ENCODE assay signal across 8 cellular contexts in the genomic region with DNA sequence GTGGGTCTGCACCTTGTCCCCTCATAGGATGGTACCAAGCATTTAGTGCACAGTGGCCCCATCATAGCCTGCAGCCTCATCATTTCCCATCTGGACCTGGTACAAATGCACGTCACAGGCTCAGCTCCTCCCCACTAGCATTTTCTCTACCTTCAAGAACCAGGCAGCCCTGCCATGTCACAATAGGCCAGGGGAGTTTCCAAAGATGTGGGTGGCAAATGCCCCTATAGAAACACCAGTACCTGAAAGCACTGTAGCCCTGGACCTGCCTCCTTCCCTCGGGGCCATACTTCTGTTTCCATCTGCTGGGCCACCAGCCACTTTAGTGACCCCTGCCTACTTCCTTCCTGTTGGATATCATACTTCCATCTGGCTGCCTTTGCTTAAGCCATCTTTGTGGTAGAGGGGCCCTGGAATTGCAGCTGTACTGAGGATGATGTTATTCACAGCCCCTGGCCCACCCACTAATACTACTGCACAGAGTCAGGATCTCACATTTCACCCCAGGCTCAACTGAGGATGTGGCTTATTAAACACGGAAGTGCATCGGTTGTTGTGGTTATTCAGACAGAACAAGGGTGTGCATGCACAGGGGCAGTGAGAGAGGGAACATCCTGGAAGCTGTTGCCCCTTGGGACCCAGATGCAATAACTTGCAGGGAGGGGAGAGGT. TPM values are rescaled to one million over a fixed set of nuclear protein-coding genes. Genes with fewer than 3 reads are reported as not detected.
DNase-seq lines count a peak whose midpoint lies in the region; ATAC-seq and TF ChIP-seq lines count a peak whose summit lies in the region.

No MANE protein-coding gene starts in this region.

- no peaks in the 10 kb centered on the region for H3K36me3 ChIP-seq in CD8-positive, alpha-beta T cell (ENCODE audit: insufficient read depth, low read length)
- H3K36me3 ChIP-seq in neutrophil = peaks cover 7% of the 10 kb centered on the region
- H3K36me3 ChIP-seq in MG63 = peaks cover 6% of the 10 kb centered on the region
- peaks cover 33% of the 10 kb centered on the region for H3K36me3 ChIP-seq in WERI-Rb-1

- DNase-seq in CD8-positive, alpha-beta T cell = peak; percentile 32 to 81 (median 52)
- peak; percentile 6 for DNase-seq in OCI-M2 (lab: John Stamatoyannopoulos, UW; ENCODE audit: unreplicated experiment)
- DNase-seq in activated effector memory CD4-positive, alpha-beta T cell treated with anti-CD3 and anti-CD28 coated beads, Interleukin-2, amount 50 U/mL, for 16 hours = peak; percentile 89
- DNase-seq in MG63 = no peak
- no peak for DNase-seq in WERI-Rb-1

- H3K36me3 Mint-ChIP-seq in CD8-positive, alpha-beta T cell = peaks cover 41% of the 10 kb centered on the region

- no peaks in the 10 kb centered on the region for H3K9me3 ChIP-seq in CD8-positive, alpha-beta T cell (ENCODE audit: low read length)
- no peaks in the 10 kb centered on the region for H3K9me3 ChIP-seq in neutrophil
- H3K9me3 ChIP-seq in MG63 = no peaks in the 10 kb centered on the region
- no peaks in the 10 kb centered on the region for H3K9me3 ChIP-seq in WERI-Rb-1 (ENCODE audit: severe bottlenecking)

- POLR2A ChIA-PET in CD8-positive, alpha-beta T cell (lab: Charles Lee) = interaction anchor here (0.8 to 3.4 kb wide), 4 partner anchors 13 to 76 kb away, joined by 3 to 24 read pairs (median 8); a partner anchor contains a TSS

- intact Hi-C loops in CD8-positive, alpha-beta T cell (cut with DNase I, micrococcal nuclease) = loop anchor here (1.0 to 10.0 kb wide), 2 partner anchors 33 to 879 kb away; a partner anchor contains a TSS

- CTCF ChIA-PET in CD8-positive, alpha-beta T cell (lab: Charles Lee) = interaction anchor here (0.8 to 5.2 kb wide), 7 partner anchors 10 to 55 kb away, joined by 3 to 47 read pairs (median 7); a partner anchor contains a TSS

- ATAC-seq in CD8-positive, alpha-beta T cell = peak; percentile 35
- ATAC-seq in HG03045 (IDR thresholded peaks at IDR 0.05; ENCODE audit: unreplicated experiment) = no peak
- no peak for ATAC-seq in GM18858 (IDR thresholded peaks at IDR 0.05; ENCODE audit: unreplicated experiment)

- H3K9me3 Mint-ChIP-seq in CD8-positive, alpha-beta T cell = no peaks in the 10 kb centered on the region

- no peaks in the 10 kb centered on the region for H3K27me3 Mint-ChIP-seq in CD8-positive, alpha-beta T cell (ENCODE audit: low read depth)

- H3K27me3 ChIP-seq in CD8-positive, alpha-beta T cell (ENCODE audit: insufficient read depth, low read length) = no peaks in the 10 kb centered on the region
- H3K27me3 ChIP-seq in neutrophil (no peaks in the 10 kb centered on the region), MG63 (no peaks in the 10 kb centered on the region), WERI-Rb-1 (ENCODE audit: insufficient read depth, low read depth, severe bottlenecking) (no peaks in the 10 kb centered on the region)

- peak overlapping the region; percentile 98 for H3K27ac Mint-ChIP-seq in CD8-positive, alpha-beta T cell

- H3K4me1 Mint-ChIP-seq in CD8-positive, alpha-beta T cell (ENCODE audit: low read depth) = peaks cover 53% of the 10 kb centered on the region

- TF ChIP-seq CTCF in CD8-positive, alpha-beta T cell (IDR thresholded peaks at IDR 0.05) = no peak
- TF ChIP-seq CTCF in neutrophil (IDR thresholded peaks at IDR 0.05) (no peak), WERI-Rb-1 (IDR thresholded peaks at IDR 0.05; ENCODE audit: low read depth, low read length) (no peak)

- H3K4me1 ChIP-seq in CD8-positive, alpha-beta T cell (ENCODE audit: insufficient read depth, low read length) = peaks cover 64% of the 10 kb centered on the region
- peaks cover 54 to 55% of the 10 kb centered on the region in 2 experiments for H3K4me1 ChIP-seq in neutrophil (ENCODE audit: control insufficient read depth in 1 of 2, insufficient read depth in 1 of 2, low read depth in 1 of 2, low read length in 1 of 2)

- peak overlapping the region; percentile 74 for H3K4me3 Mint-ChIP-seq in CD8-positive, alpha-beta T cell

- H3K27ac ChIP-seq in CD8-positive, alpha-beta T cell (ENCODE audit: low read depth, low read length) = peak overlapping the region; percentile 66
- peak overlapping the region; percentile 99 for H3K27ac ChIP-seq in neutrophil
- no peak overlapping the region for H3K27ac ChIP-seq in WERI-Rb-1

- peak overlapping the region; percentile 26 for H3K4me3 ChIP-seq in CD8-positive, alpha-beta T cell (ENCODE audit: low read depth, low read length)
- H3K4me3 ChIP-seq in neutrophil (ENCODE audit: low read depth in 1 of 2, low read length in 1 of 2) (peak overlapping the region; percentile 27 to 47), MG63 (no peak overlapping the region), WERI-Rb-1 (ENCODE audit: low read depth, low read length) (no peak overlapping the region)

RNA-seq across cellular contexts. Expression of a gene that starts 3.8 kb away (rescaled TPM):
- total RNA-seq in CD8-positive, alpha-beta T cell = 10 to 100 TPM; 19.8 to 21.1 TPM
- 22.3 and 22.6 TPM in 2 replicates for total RNA-seq in MG63 (2014; rRNA removed; shearing (Covaris generic); ENCODE audit: low replicate concordance)

RNA-seq across cellular contexts. Expression of a gene that starts 4.3 kb away (rescaled TPM):
- total RNA-seq in CD8-positive, alpha-beta T cell = 100 to 1,000 TPM; 271 to 294 TPM
- total RNA-seq in MG63 (2014; rRNA removed; shearing (Covaris generic); ENCODE audit: low replicate concordance) = 495 and 617 TPM in 2 replicates

RNA-seq across cellular contexts. Expression of a gene that starts 6.2 kb away (rescaled TPM):
- total RNA-seq in CD8-positive, alpha-beta T cell = 1 to 10 TPM; 8.4 to 9.4 TPM
- 1.2 TPM in 1 of 2 replicates, not detected in the other for total RNA-seq in MG63 (2014; rRNA removed; shearing (Covaris generic); ENCODE audit: low replicate concordance)

RNA-seq across cellular contexts. Expression of a gene that starts 13.1 kb away (rescaled TPM):
- 10 to 100 TPM; 13.9 to 18.6 TPM for total RNA-seq in CD8-positive, alpha-beta T cell
- total RNA-seq in MG63 (2014; rRNA removed; shearing (Covaris generic); ENCODE audit: low replicate concordance) = 13.9 and 19.9 TPM in 2 replicates

RNA-seq across cellular contexts. Expression of a gene that starts 54.0 kb away (rescaled TPM):
- total RNA-seq in CD8-positive, alpha-beta T cell = 10 to 100 TPM; 17.0 to 19.9 TPM
- 43.5 and 52.3 TPM in 2 replicates for total RNA-seq in MG63 (2014; rRNA removed; shearing (Covaris generic); ENCODE audit: low replicate concordance)

Comparison
In these comparisons a context has a peak if more than half of its experiments do, and no peak if none do; other contexts are left out.
1. DNase-seq: peak in CD8-positive, alpha-beta T cell (7 of 7), OCI-M2 (single experiment) and activated effector memory CD4-positive, alpha-beta T cell treated with anti-CD3 and anti-CD28 coated beads, Interleukin-2, amount 50 U/mL, for 16 hours (single experiment); none in MG63 (single experiment) and WERI-Rb-1 (single experiment).
2. H3K4me3 ChIP-seq: peak in CD8-positive, alpha-beta T cell (single experiment) and neutrophil (2 of 2); none in MG63 (single experiment) and WERI-Rb-1 (single experiment).